In the genomic region with DNA sequence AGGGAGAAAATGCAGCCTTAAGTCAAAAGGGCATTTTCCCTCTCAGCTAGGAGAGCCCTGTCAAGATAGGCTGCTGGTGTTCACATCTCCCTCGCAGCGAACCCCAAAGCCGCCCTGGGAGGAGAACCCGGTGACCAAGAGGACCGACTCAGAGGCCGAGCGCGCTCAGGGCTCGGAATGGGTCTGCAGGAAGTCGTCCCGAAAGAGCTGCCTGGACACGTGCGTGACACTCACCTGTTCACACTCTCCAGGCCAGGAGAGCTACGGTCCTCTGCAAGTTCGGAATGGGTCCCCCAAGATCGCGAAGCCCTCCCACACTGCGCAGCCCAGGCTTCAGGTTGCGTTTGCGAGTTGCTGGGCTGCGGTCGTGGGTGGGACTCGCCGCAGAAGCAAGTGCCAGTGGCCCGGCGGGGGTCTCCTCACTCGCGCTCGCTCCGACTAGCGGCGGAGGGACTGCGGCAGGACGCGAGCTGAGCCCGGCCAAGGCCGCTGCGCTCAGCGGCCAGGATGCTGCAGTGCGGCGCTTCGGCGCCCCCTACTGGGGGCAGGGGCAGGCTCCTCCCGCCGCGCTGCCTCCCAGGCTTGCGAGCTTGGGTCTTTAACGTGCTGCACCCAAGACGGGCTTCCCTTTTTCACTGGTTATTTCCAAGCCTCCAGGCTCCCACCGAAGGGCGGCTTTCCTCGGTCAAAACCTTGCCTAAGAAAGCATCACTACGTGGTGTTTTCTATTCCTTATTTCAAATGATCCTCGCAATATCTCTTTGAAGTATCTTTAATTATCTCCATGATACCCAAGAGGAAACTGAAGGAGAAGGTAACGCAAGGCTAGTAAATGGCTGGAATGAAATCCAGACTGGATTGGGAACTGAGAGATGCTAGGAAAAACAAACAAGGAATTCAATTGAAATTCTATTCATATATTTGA, we compare ENCODE assay signal across 1 cellular context.
A peak's percentile ranks its signal among the peaks of the same experiment; 100 is the strongest.
TF ChIP-seq lines count a peak whose summit lies in the region.

A gene with protein sequence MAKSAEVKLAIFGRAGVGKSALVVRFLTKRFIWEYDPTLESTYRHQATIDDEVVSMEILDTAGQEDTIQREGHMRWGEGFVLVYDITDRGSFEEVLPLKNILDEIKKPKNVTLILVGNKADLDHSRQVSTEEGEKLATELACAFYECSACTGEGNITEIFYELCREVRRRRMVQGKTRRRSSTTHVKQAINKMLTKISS (minus strand): TSS at position 457 of the 925 bp plus-strand sequence. CDS start 3,928 bp downstream, outside the sequence.

TF ChIP-seq in H1, 55 proteins besides CTCF, POLR2A, EP300 and RAD21 (continued from another document):
- TF ChIP-seq SUZ12 (IDR thresholded peaks at IDR 0.05; ENCODE audit: low read length) (no peak), TAF7 (optimal IDR thresholded peaks at IDR 0.05; ENCODE audit: borderline replicate concordance, low read depth, low read length) (no peak), HDAC6 (IDR thresholded peaks at IDR 0.05; ENCODE audit: low read depth, low read length) (no peak), EZH2 (IDR thresholded peaks at IDR 0.05; ENCODE audit: low read depth, low read length, severe bottlenecking) (no peak), GTF2F1 (IDR thresholded peaks at IDR 0.05; ENCODE audit: borderline replicate concordance, low read depth, low read length) (no peak), FOSL1 (IDR thresholded peaks at IDR 0.05; ENCODE audit: insufficient read depth, low read depth, low read length) (no peak), MAX (IDR thresholded peaks at IDR 0.05) (peak; percentile 95), BCL11A (IDR thresholded peaks at IDR 0.05; ENCODE audit: low read depth in 2 of 2, low read length in 2 of 2) (no peak), CREB1 (IDR thresholded peaks at IDR 0.05) (peak; percentile 19), ASH2L (IDR thresholded peaks at IDR 0.05; ENCODE audit: low read length) (peak; percentile 94), CHD1 (IDR thresholded peaks at IDR 0.05; ENCODE audit: low read depth, low read length) (no peak), BRCA1 (IDR thresholded peaks at IDR 0.05; ENCODE audit: low read depth, low read length) (no peak), POU5F1 (IDR thresholded peaks at IDR 0.05; ENCODE audit: low read depth, low read length) (no peak), SIN3A (conservative IDR thresholded peaks at IDR 0.05 in 1 of 2, IDR thresholded peaks at IDR 0.05 in 1 of 2; ENCODE audit: low read depth in 1 of 2, low read length in 2 of 2) (no peak), SP4 (IDR thresholded peaks at IDR 0.05; ENCODE audit: low read length) (no peak), SIX5 (IDR thresholded peaks at IDR 0.05; ENCODE audit: low read depth, low read length) (no peak), RXRA (IDR thresholded peaks at IDR 0.05; ENCODE audit: insufficient read depth, low read depth, low read length) (no peak), TBP (IDR thresholded peaks at IDR 0.05; ENCODE audit: low read depth, low read length) (no peak), TCF12 (IDR thresholded peaks at IDR 0.05; ENCODE audit: low read depth, low read length) (no peak), SAP30 (IDR thresholded peaks at IDR 0.05; ENCODE audit: insufficient read depth, insufficient replicate concordance, low read length) (no peak), HDAC2 (IDR thresholded peaks at IDR 0.05; ENCODE audit: borderline replicate concordance in 1 of 2, low read depth in 2 of 2, low read length in 2 of 2) (peak in 1 of 2 experiments; percentile 94; a peak in 2 of 4 replicates), SIRT6 (IDR thresholded peaks at IDR 0.05; ENCODE audit: low read length) (no peak), RBBP5 (IDR thresholded peaks at IDR 0.05; ENCODE audit: borderline replicate concordance, low read depth, low read length) (peak; percentile 86), KDM4A (IDR thresholded peaks at IDR 0.05; ENCODE audit: low read depth, low read length, severe bottlenecking) (peak; percentile 83), SRF (IDR thresholded peaks at IDR 0.05; ENCODE audit: low read depth, low read length) (no peak), CBX5 (IDR thresholded peaks at IDR 0.05; ENCODE audit: low read depth, low read length) (no peak), ZNF274 (IDR thresholded peaks at IDR 0.05; ENCODE audit: borderline replicate concordance, extremely low read depth, low read length) (no peak), SP2 (IDR thresholded peaks at IDR 0.05; ENCODE audit: low read length) (no peak), ATF2 (IDR thresholded peaks at IDR 0.05; ENCODE audit: low read length) (no peak), ATF3 (IDR thresholded peaks at IDR 0.05; ENCODE audit: insufficient read depth, low read depth, low read length) (no peak), NANOG (IDR thresholded peaks at IDR 0.05; ENCODE audit: insufficient read depth, low read depth, low read length, poor library complexity, severe bottlenecking) (peak; percentile 6), CTBP2 (IDR thresholded peaks at IDR 0.05; ENCODE audit: borderline replicate concordance, insufficient read depth, insufficient read length, low read length) (no peak), EGR1 (IDR thresholded peaks at IDR 0.05; ENCODE audit: borderline replicate concordance, low read depth, low read length) (no peak), SP1 (IDR thresholded peaks at IDR 0.05; ENCODE audit: low read depth, low read length) (no peak), RNF2 (IDR thresholded peaks at IDR 0.05; ENCODE audit: borderline replicate concordance, low read depth, low read length, missing control alignments, poor library complexity, severe bottlenecking) (peak; percentile 44), CHD2 (IDR thresholded peaks at IDR 0.05; ENCODE audit: low read length) (no peak), PHF8 (conservative IDR thresholded peaks at IDR 0.05; ENCODE audit: low read depth, low read length) (no peak), TEAD4 (IDR thresholded peaks at IDR 0.05; ENCODE audit: low read depth, low read length) (no peak), MAFK (IDR thresholded peaks at IDR 0.05; ENCODE audit: low read depth, low read length) (no peak), YY1 (IDR thresholded peaks at IDR 0.05; ENCODE audit: low read depth, low read length) (peak; percentile 58; the same call in 1 of the 2 replicates), JUN (IDR thresholded peaks at IDR 0.05; ENCODE audit: low read depth, low read length) (no peak), TAF1 (IDR thresholded peaks at IDR 0.05; ENCODE audit: low read depth, low read length) (no peak), NRF1 (IDR thresholded peaks at IDR 0.05; ENCODE audit: low read depth, low read length) (no peak), RFX5 (IDR thresholded peaks at IDR 0.05; ENCODE audit: borderline replicate concordance, low read depth, low read length) (no peak), JUND (IDR thresholded peaks at IDR 0.05; ENCODE audit: low read length) (no peak), KDM1A (IDR thresholded peaks at IDR 0.05; ENCODE audit: borderline replicate concordance, low read length) (no peak), POLR2AphosphoS5 (IDR thresholded peaks at IDR 0.05; ENCODE audit: low read depth, low read length) (no peak), CBX8 (IDR thresholded peaks at IDR 0.05; ENCODE audit: borderline replicate concordance, low read depth, low read length) (no peak)
- TF ChIP-seq, protein P1, sequence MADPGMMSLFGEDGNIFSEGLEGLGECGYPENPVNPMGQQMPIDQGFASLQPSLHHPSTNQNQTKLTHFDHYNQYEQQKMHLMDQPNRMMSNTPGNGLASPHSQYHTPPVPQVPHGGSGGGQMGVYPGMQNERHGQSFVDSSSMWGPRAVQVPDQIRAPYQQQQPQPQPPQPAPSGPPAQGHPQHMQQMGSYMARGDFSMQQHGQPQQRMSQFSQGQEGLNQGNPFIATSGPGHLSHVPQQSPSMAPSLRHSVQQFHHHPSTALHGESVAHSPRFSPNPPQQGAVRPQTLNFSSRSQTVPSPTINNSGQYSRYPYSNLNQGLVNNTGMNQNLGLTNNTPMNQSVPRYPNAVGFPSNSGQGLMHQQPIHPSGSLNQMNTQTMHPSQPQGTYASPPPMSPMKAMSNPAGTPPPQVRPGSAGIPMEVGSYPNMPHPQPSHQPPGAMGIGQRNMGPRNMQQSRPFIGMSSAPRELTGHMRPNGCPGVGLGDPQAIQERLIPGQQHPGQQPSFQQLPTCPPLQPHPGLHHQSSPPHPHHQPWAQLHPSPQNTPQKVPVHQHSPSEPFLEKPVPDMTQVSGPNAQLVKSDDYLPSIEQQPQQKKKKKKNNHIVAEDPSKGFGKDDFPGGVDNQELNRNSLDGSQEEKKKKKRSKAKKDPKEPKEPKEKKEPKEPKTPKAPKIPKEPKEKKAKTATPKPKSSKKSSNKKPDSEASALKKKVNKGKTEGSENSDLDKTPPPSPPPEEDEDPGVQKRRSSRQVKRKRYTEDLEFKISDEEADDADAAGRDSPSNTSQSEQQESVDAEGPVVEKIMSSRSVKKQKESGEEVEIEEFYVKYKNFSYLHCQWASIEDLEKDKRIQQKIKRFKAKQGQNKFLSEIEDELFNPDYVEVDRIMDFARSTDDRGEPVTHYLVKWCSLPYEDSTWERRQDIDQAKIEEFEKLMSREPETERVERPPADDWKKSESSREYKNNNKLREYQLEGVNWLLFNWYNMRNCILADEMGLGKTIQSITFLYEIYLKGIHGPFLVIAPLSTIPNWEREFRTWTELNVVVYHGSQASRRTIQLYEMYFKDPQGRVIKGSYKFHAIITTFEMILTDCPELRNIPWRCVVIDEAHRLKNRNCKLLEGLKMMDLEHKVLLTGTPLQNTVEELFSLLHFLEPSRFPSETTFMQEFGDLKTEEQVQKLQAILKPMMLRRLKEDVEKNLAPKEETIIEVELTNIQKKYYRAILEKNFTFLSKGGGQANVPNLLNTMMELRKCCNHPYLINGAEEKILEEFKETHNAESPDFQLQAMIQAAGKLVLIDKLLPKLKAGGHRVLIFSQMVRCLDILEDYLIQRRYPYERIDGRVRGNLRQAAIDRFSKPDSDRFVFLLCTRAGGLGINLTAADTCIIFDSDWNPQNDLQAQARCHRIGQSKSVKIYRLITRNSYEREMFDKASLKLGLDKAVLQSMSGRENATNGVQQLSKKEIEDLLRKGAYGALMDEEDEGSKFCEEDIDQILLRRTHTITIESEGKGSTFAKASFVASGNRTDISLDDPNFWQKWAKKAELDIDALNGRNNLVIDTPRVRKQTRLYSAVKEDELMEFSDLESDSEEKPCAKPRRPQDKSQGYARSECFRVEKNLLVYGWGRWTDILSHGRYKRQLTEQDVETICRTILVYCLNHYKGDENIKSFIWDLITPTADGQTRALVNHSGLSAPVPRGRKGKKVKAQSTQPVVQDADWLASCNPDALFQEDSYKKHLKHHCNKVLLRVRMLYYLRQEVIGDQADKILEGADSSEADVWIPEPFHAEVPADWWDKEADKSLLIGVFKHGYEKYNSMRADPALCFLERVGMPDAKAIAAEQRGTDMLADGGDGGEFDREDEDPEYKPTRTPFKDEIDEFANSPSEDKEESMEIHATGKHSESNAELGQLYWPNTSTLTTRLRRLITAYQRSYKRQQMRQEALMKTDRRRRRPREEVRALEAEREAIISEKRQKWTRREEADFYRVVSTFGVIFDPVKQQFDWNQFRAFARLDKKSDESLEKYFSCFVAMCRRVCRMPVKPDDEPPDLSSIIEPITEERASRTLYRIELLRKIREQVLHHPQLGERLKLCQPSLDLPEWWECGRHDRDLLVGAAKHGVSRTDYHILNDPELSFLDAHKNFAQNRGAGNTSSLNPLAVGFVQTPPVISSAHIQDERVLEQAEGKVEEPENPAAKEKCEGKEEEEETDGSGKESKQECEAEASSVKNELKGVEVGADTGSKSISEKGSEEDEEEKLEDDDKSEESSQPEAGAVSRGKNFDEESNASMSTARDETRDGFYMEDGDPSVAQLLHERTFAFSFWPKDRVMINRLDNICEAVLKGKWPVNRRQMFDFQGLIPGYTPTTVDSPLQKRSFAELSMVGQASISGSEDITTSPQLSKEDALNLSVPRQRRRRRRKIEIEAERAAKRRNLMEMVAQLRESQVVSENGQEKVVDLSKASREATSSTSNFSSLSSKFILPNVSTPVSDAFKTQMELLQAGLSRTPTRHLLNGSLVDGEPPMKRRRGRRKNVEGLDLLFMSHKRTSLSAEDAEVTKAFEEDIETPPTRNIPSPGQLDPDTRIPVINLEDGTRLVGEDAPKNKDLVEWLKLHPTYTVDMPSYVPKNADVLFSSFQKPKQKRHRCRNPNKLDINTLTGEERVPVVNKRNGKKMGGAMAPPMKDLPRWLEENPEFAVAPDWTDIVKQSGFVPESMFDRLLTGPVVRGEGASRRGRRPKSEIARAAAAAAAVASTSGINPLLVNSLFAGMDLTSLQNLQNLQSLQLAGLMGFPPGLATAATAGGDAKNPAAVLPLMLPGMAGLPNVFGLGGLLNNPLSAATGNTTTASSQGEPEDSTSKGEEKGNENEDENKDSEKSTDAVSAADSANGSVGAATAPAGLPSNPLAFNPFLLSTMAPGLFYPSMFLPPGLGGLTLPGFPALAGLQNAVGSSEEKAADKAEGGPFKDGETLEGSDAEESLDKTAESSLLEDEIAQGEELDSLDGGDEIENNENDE (IDR thresholded peaks at IDR 0.05; ENCODE audit: insufficient replicate concordance, low read length): no peak
- TF ChIP-seq, protein P2, sequence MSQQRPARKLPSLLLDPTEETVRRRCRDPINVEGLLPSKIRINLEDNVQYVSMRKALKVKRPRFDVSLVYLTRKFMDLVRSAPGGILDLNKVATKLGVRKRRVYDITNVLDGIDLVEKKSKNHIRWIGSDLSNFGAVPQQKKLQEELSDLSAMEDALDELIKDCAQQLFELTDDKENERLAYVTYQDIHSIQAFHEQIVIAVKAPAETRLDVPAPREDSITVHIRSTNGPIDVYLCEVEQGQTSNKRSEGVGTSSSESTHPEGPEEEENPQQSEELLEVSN (IDR thresholded peaks at IDR 0.05): peak; percentile 95
- TF ChIP-seq, protein P3, sequence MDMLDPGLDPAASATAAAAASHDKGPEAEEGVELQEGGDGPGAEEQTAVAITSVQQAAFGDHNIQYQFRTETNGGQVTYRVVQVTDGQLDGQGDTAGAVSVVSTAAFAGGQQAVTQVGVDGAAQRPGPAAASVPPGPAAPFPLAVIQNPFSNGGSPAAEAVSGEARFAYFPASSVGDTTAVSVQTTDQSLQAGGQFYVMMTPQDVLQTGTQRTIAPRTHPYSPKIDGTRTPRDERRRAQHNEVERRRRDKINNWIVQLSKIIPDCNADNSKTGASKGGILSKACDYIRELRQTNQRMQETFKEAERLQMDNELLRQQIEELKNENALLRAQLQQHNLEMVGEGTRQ (IDR thresholded peaks at IDR 0.05; ENCODE audit: low read length): no peak
